11 cellular contexts compared by ENCODE assay signal in genomic region chr10:132546567-132547420, GRCh38. TPM values are rescaled to one million over a fixed set of nuclear protein-coding genes. Genes with fewer than 3 reads are reported as not detected.
DNase-seq lines count a peak whose midpoint lies in the region; ATAC-seq, FAIRE-seq and TF ChIP-seq lines count a peak whose summit lies in the region.
"Had no signal": no experiment of that assay in that cellular context is flagged by ENCODE, and none has a peak within 500 bp of the region (broad histone marks: within the 10 kb centered on the region; RNA-seq: fewer than 3 reads in every experiment).

No MANE protein-coding gene starts in this region.

- TF ChIP-seq POLR2A in GM12891 (IDR thresholded peaks at IDR 0.05; ENCODE audit: low read depth, low read length) = no peak

- DNase-seq in GM12891 (ENCODE audit: insufficient read length, low spot score) (no peak), NCI-H1092 treated with DMSO at 0.1 percent for 48 hours (lab: John Stamatoyannopoulos, UW) (peak; percentile 11), endodermal cell (peak; percentile 45), sciatic nerve (ENCODE audit: low spot score) (peak; percentile 58)
- DNase-seq in activated T-helper 1 cell treated with anti-CD3 and anti-CD28 coated beads, Interleukin-12 subunit alpha, Interleukin-12 subunit beta, Interleukin-2, Interleukin-4 antibody, amounts not matched to agents 30 ng/mL and 10 ng/mL and 1 ng/mL, durations not matched to agents 14 hours and 24 hours and 36 hours (ENCODE audit: low spot score) = no peak
- DNase-seq: hypothalamus, NCI-H2081 treated with DMSO at 0.1 percent for 48 hours had no signal

- TF ChIP-seq CTCF in endodermal cell (conservative IDR thresholded peaks at IDR 0.05) = no peak

- H3K4me3 Mint-ChIP-seq in endodermal cell = no peak overlapping the region
- no peak overlapping the region for H3K4me3 Mint-ChIP-seq in activated T-helper 1 cell treated with anti-CD3 and anti-CD28 coated beads, Interleukin-12 subunit alpha, Interleukin-12 subunit beta, Interleukin-2, Interleukin-4 antibody, amounts not matched to agents 30 ng/mL and 10 ng/mL and 1 ng/mL, durations not matched to agents 14 hours and 24 hours and 36 hours

- 93 to 98% methylated on average over 17 to 26 of the region's 26 CpGs for whole genome bisulfite sequencing in endodermal cell (ENCODE audit: insufficient coverage in 1 of 2, insufficient read length in 1 of 2), 2 experiments

- H3K9me3 Mint-ChIP-seq in endodermal cell = no peaks in the 10 kb centered on the region
- H3K9me3 Mint-ChIP-seq in activated T-helper 1 cell treated with anti-CD3 and anti-CD28 coated beads, Interleukin-12 subunit alpha, Interleukin-12 subunit beta, Interleukin-2, Interleukin-4 antibody, amounts not matched to agents 30 ng/mL and 10 ng/mL and 1 ng/mL, durations not matched to agents 14 hours and 24 hours and 36 hours = no peaks in the 10 kb centered on the region
- H3K9me3 Mint-ChIP-seq: activated T-cell treated with anti-CD3 and anti-CD28 coated beads, Interleukin-2, amount 50 U/mL, for 72 hours; T-cell had no signal

- FAIRE-seq in GM12891 (lab: Jason Lieb, UNC) = peak; percentile 77

- ATAC-seq in sciatic nerve (no peak), HG03097 (IDR thresholded peaks at IDR 0.05; ENCODE audit: low FRiP score, unreplicated experiment) (no peak), HG02870 (IDR thresholded peaks at IDR 0.05; ENCODE audit: unreplicated experiment) (no peak)

- H3K4me1 ChIP-seq in endodermal cell (ENCODE audit: control insufficient read depth, insufficient read depth, low read length) = no peaks in the 10 kb centered on the region

- no peak overlapping the region for H3K4me3 ChIP-seq in endodermal cell (ENCODE audit: low read length)

- H3K36me3 ChIP-seq in endodermal cell (ENCODE audit: control insufficient read depth, insufficient read depth, low read length) = no peaks in the 10 kb centered on the region

- H3K27ac ChIP-seq in endodermal cell (ENCODE audit: low read depth, low read length) = no peak overlapping the region

- H3K27me3 ChIP-seq in endodermal cell (ENCODE audit: control insufficient read depth, insufficient read depth, low read length, poor library complexity, severe bottlenecking) = no peaks in the 10 kb centered on the region

- H3K27ac Mint-ChIP-seq in endodermal cell = no peak overlapping the region
- H3K27ac Mint-ChIP-seq in activated T-helper 1 cell treated with anti-CD3 and anti-CD28 coated beads, Interleukin-12 subunit alpha, Interleukin-12 subunit beta, Interleukin-2, Interleukin-4 antibody, amounts not matched to agents 30 ng/mL and 10 ng/mL and 1 ng/mL, durations not matched to agents 14 hours and 24 hours and 36 hours = no peak overlapping the region
- H3K27ac Mint-ChIP-seq: activated T-cell treated with anti-CD3 and anti-CD28 coated beads, Interleukin-2, amount 50 U/mL, for 72 hours had no signal

- intact Hi-C loops in sciatic nerve (cut with DNase I) = no loop called here
- intact Hi-C loops in activated T-helper 1 cell treated with anti-CD3 and anti-CD28 coated beads, Interleukin-12 subunit alpha, Interleukin-12 subunit beta, Interleukin-2, Interleukin-4 antibody, amounts not matched to agents 30 ng/mL and 10 ng/mL and 1 ng/mL, durations not matched to agents 14 hours and 24 hours and 36 hours (cut with micrococcal nuclease) = no loop called here

- H3K4me1 Mint-ChIP-seq in endodermal cell = peaks cover 9% of the 10 kb centered on the region
- peaks cover 28% of the 10 kb centered on the region for H3K4me1 Mint-ChIP-seq in activated T-helper 1 cell treated with anti-CD3 and anti-CD28 coated beads, Interleukin-12 subunit alpha, Interleukin-12 subunit beta, Interleukin-2, Interleukin-4 antibody, amounts not matched to agents 30 ng/mL and 10 ng/mL and 1 ng/mL, durations not matched to agents 14 hours and 24 hours and 36 hours (ENCODE audit: low read depth)

- H3K9ac ChIP-seq in endodermal cell (ENCODE audit: extremely low read depth, low read length, poor library complexity, severe bottlenecking) = no peak overlapping the region

- H3K9me3 ChIP-seq in endodermal cell (ENCODE audit: control insufficient read depth, low read length) = no peaks in the 10 kb centered on the region

- H3K36me3 Mint-ChIP-seq in endodermal cell (ENCODE audit: low read depth) = peaks cover 3% of the 10 kb centered on the region
- H3K36me3 Mint-ChIP-seq in activated T-helper 1 cell treated with anti-CD3 and anti-CD28 coated beads, Interleukin-12 subunit alpha, Interleukin-12 subunit beta, Interleukin-2, Interleukin-4 antibody, amounts not matched to agents 30 ng/mL and 10 ng/mL and 1 ng/mL, durations not matched to agents 14 hours and 24 hours and 36 hours (ENCODE audit: low read depth) = peaks cover 8% of the 10 kb centered on the region
- H3K36me3 Mint-ChIP-seq: T-cell had no signal

- H3K27me3 Mint-ChIP-seq in endodermal cell (ENCODE audit: insufficient read depth) = no peaks in the 10 kb centered on the region
- H3K27me3 Mint-ChIP-seq in activated T-helper 1 cell treated with anti-CD3 and anti-CD28 coated beads, Interleukin-12 subunit alpha, Interleukin-12 subunit beta, Interleukin-2, Interleukin-4 antibody, amounts not matched to agents 30 ng/mL and 10 ng/mL and 1 ng/mL, durations not matched to agents 14 hours and 24 hours and 36 hours (ENCODE audit: insufficient read depth) = peaks cover 2% of the 10 kb centered on the region
- H3K27me3 Mint-ChIP-seq: T-cell had no signal

TF ChIP-seq in GM12891, 5 proteins besides CTCF, POLR2A, EP300 and RAD21:
- TF ChIP-seq POU2F2 (IDR thresholded peaks at IDR 0.05; ENCODE audit: low read depth, low read length) (no peak), SPI1 (IDR thresholded peaks at IDR 0.05; ENCODE audit: low read depth, low read length) (no peak), TAF1 (IDR thresholded peaks at IDR 0.05; ENCODE audit: low read depth, low read length) (no peak), POLR2AphosphoS5 (IDR thresholded peaks at IDR 0.05; ENCODE audit: low read depth, low read length) (no peak)

RNA-seq across cellular contexts. Expression of gene INPP5A, which starts 9.2 kb away (rescaled TPM):
- 4.0 TPM for polyA plus RNA-seq in GM12891 (2012; ENCODE audit: low read depth, missing spikeins)
- total RNA-seq in endodermal cell = 10 to 100 TPM; 20.7 to 26.7 TPM
- 21.7 TPM for polyA plus RNA-seq in endodermal cell (2013, experiment 1 of 2)
- polyA plus RNA-seq in endodermal cell (2013, experiment 2 of 2) = 20.9 TPM
- 54.3 TPM for total RNA-seq in sciatic nerve
- 11.1 and 13.4 TPM in 2 replicates for total RNA-seq in activated T-helper 1 cell treated with anti-CD3 and anti-CD28 coated beads, Interleukin-12 subunit alpha, Interleukin-12 subunit beta, Interleukin-2, Interleukin-4 antibody, amounts not matched to agents 30 ng/mL and 10 ng/mL and 1 ng/mL, durations not matched to agents 14 hours and 24 hours and 36 hours

Comparison
In these comparisons a context has a peak if more than half of its experiments do, and no peak if none do; other contexts are left out.
1. DNase-seq: peak in NCI-H1092 treated with DMSO at 0.1 percent for 48 hours (single experiment), endodermal cell (single experiment) and sciatic nerve (single experiment); none in GM12891 (single experiment) and activated T-helper 1 cell treated with anti-CD3 and anti-CD28 coated beads, Interleukin-12 subunit alpha, Interleukin-12 subunit beta, Interleukin-2, Interleukin-4 antibody, amounts not matched to agents 30 ng/mL and 10 ng/mL and 1 ng/mL, durations not matched to agents 14 hours and 24 hours and 36 hours (single experiment).